In the genomic region with DNA sequence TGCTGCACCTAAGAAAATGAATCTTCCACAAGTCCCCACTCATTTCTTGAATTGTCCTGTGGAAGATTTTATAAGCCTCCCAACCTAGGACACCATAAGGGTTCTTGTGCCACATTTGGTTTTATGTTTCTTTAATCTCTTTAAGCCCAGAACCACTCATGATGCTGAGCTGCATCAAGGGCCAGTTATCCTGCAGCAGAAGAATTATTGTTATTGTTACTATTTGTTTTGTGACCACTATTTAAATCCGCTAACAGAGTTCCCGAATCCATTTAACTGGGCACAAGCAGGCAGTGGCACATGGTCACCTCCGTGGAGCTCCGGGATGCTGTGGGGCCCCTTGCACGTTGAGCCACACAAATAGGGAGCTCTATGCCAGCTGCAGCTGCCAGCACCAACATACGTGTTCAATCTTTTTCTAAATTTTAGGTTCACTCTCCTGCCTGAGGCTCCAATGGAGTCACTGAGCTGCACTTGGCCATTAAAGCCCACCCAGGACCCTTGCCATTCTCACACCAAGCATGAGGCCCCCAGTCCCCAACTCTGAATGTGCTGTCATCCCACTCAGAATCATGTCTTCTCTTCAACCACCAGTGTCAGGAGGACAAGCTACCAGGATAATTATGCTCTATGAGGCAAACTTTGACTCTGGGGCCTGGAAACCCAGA, we compare ENCODE assay signal across 1 cellular context.
TF ChIP-seq lines count a peak whose summit lies in the region.

No MANE protein-coding gene starts in this region.

TF ChIP-seq in K562, 482 proteins besides CTCF, POLR2A, EP300 and RAD21 (continued from another document and continues in another):
- TF ChIP-seq, protein P1, sequence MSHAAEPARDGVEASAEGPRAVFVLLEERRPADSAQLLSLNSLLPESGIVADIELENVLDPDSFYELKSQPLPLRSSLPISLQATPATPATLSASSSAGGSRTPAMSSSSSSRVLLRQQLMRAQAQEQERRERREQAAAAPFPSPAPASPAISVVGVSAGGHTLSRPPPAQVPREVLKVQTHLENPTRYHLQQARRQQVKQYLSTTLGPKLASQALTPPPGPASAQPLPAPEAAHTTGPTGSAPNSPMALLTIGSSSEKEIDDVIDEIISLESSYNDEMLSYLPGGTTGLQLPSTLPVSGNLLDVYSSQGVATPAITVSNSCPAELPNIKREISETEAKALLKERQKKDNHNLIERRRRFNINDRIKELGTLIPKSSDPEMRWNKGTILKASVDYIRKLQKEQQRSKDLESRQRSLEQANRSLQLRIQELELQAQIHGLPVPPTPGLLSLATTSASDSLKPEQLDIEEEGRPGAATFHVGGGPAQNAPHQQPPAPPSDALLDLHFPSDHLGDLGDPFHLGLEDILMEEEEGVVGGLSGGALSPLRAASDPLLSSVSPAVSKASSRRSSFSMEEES (CRISPR knock-in tag; IDR thresholded peaks at IDR 0.05), result no peak
- peak; percentile 29; the same call in 1 of the 2 replicates for TF ChIP-seq ZBTB7A (IDR thresholded peaks at IDR 0.05; ENCODE audit: borderline replicate concordance, control insufficient read depth, low read depth, low read length)
- TF ChIP-seq, protein P2, sequence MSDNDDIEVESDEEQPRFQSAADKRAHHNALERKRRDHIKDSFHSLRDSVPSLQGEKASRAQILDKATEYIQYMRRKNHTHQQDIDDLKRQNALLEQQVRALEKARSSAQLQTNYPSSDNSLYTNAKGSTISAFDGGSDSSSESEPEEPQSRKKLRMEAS (CRISPR knock-in tag; IDR thresholded peaks at IDR 0.05), result peak; percentile 48
- TF ChIP-seq, protein P3, sequence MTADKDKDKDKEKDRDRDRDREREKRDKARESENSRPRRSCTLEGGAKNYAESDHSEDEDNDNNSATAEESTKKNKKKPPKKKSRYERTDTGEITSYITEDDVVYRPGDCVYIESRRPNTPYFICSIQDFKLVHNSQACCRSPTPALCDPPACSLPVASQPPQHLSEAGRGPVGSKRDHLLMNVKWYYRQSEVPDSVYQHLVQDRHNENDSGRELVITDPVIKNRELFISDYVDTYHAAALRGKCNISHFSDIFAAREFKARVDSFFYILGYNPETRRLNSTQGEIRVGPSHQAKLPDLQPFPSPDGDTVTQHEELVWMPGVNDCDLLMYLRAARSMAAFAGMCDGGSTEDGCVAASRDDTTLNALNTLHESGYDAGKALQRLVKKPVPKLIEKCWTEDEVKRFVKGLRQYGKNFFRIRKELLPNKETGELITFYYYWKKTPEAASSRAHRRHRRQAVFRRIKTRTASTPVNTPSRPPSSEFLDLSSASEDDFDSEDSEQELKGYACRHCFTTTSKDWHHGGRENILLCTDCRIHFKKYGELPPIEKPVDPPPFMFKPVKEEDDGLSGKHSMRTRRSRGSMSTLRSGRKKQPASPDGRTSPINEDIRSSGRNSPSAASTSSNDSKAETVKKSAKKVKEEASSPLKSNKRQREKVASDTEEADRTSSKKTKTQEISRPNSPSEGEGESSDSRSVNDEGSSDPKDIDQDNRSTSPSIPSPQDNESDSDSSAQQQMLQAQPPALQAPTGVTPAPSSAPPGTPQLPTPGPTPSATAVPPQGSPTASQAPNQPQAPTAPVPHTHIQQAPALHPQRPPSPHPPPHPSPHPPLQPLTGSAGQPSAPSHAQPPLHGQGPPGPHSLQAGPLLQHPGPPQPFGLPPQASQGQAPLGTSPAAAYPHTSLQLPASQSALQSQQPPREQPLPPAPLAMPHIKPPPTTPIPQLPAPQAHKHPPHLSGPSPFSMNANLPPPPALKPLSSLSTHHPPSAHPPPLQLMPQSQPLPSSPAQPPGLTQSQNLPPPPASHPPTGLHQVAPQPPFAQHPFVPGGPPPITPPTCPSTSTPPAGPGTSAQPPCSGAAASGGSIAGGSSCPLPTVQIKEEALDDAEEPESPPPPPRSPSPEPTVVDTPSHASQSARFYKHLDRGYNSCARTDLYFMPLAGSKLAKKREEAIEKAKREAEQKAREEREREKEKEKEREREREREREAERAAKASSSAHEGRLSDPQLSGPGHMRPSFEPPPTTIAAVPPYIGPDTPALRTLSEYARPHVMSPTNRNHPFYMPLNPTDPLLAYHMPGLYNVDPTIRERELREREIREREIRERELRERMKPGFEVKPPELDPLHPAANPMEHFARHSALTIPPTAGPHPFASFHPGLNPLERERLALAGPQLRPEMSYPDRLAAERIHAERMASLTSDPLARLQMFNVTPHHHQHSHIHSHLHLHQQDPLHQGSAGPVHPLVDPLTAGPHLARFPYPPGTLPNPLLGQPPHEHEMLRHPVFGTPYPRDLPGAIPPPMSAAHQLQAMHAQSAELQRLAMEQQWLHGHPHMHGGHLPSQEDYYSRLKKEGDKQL (CRISPR knock-in tag; IDR thresholded peaks at IDR 0.05; ENCODE audit: borderline replicate concordance), result no peak
- TF ChIP-seq HDGF (IDR thresholded peaks at IDR 0.05), result no peak
- no peak for TF ChIP-seq RBBP5 (IDR thresholded peaks at IDR 0.05; ENCODE audit: borderline replicate concordance, insufficient read depth, low read length, poor library complexity, severe bottlenecking)
- TF ChIP-seq ZKSCAN1 (IDR thresholded peaks at IDR 0.05; ENCODE audit: low read depth, low read length), result no peak
- no peak for TF ChIP-seq DNMT1 (IDR thresholded peaks at IDR 0.05)
- TF ChIP-seq CEBPG (CRISPR knock-in tag; IDR thresholded peaks at IDR 0.05), result no peak
- TF ChIP-seq CEBPG (tag; conservative IDR thresholded peaks at IDR 0.05 in 1 of 2, IDR thresholded peaks at IDR 0.05 in 1 of 2), result no peak
- no peak for TF ChIP-seq KDM4B (IDR thresholded peaks at IDR 0.05; ENCODE audit: borderline replicate concordance in 2 of 2, low read depth in 1 of 2)
- TF ChIP-seq, protein P4, sequence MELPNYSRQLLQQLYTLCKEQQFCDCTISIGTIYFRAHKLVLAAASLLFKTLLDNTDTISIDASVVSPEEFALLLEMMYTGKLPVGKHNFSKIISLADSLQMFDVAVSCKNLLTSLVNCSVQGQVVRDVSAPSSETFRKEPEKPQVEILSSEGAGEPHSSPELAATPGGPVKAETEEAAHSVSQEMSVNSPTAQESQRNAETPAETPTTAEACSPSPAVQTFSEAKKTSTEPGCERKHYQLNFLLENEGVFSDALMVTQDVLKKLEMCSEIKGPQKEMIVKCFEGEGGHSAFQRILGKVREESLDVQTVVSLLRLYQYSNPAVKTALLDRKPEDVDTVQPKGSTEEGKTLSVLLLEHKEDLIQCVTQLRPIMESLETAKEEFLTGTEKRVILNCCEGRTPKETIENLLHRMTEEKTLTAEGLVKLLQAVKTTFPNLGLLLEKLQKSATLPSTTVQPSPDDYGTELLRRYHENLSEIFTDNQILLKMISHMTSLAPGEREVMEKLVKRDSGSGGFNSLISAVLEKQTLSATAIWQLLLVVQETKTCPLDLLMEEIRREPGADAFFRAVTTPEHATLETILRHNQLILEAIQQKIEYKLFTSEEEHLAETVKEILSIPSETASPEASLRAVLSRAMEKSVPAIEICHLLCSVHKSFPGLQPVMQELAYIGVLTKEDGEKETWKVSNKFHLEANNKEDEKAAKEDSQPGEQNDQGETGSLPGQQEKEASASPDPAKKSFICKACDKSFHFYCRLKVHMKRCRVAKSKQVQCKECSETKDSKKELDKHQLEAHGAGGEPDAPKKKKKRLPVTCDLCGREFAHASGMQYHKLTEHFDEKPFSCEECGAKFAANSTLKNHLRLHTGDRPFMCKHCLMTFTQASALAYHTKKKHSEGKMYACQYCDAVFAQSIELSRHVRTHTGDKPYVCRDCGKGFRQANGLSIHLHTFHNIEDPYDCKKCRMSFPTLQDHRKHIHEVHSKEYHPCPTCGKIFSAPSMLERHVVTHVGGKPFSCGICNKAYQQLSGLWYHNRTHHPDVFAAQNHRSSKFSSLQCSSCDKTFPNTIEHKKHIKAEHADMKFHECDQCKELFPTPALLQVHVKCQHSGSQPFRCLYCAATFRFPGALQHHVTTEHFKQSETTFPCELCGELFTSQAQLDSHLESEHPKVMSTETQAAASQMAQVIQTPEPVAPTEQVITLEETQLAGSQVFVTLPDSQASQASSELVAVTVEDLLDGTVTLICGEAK (IDR thresholded peaks at IDR 0.05), result no peak
- TF ChIP-seq, protein P4 (CRISPR knock-in tag; IDR thresholded peaks at IDR 0.05), result 0 out of 2 replicates have a peak, but pooled peaks have one; percentile 2
- TF ChIP-seq, protein P5, sequence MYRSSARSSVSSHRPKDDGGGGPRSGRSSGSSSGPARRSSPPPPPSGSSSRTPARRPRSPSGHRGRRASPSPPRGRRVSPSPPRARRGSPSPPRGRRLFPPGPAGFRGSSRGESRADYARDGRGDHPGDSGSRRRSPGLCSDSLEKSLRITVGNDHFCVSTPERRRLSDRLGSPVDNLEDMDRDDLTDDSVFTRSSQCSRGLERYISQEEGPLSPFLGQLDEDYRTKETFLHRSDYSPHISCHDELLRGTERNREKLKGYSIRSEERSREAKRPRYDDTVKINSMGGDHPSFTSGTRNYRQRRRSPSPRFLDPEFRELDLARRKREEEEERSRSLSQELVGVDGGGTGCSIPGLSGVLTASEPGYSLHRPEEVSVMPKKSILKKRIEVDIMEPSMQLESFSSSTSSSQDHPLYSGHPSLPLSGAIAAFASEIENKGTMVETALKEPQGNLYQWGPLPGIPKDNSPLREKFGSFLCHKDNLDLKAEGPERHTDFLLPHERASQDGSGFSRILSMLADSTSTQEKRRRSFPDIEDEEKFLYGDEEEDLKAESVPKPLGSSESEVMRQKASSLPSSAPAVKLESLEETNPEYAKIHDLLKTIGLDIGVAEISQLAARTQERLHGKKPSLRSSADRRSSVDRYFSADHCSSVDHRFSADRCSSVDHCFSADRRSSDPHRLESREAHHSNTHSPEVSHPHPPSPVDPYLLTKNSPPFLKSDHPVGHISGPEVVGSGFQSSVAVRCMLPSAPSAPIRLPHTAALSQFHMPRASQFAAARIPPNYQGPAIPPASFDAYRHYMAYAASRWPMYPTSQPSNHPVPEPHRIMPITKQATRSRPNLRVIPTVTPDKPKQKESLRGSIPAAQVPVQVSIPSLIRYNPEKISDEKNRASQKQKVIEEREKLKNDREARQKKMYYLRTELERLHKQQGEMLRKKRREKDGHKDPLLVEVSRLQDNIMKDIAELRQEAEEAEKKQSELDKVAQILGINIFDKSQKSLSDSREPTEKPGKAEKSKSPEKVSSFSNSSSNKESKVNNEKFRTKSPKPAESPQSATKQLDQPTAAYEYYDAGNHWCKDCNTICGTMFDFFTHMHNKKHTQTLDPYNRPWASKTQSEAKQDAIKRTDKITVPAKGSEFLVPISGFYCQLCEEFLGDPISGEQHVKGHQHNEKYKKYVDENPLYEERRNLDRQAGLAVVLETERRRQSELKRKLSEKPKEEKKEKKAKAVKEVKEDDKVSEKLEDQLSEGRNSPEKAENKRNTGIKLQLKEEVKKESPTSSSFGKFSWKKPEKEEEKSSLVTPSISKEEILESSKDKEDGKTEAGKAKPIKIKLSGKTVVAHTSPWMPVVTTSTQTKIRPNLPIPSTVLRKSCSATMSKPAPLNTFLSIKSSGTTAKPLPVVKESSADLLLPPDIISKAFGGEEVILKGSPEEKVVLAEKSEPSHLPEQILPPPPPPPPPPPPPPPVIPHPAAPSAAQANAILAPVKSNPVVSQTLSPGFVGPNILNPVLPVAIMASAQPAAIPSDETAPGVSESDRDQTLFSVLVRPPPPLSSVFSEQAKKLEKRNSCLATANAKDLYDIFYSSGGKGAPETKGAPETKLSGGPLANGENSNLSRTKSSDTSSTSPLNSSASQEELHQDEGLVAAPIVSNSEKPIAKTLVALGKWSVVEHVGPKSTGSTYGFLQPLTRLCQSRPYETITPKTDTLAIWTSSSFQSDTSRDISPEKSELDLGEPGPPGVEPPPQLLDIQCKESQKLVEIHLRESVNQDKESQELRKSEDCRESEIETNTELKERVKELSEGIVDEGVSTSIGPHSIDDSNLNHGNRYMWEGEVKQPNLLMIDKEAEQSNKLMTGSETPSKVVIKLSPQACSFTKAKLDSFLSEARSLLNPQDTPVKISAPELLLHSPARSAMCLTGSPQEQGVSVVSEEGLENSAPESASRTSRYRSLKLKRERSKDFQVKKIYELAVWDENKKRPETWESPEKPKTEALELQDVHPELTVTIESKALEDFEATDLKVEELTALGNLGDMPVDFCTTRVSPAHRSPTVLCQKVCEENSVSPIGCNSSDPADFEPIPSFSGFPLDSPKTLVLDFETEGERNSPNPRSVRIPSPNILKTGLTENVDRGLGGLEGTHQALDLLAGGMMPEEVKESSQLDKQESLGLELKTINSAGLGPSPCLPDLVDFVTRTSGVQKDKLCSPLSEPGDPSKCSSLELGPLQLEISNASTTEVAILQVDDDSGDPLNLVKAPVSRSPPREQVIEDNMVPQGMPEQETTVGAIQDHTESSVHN (IDR thresholded peaks at IDR 0.05; ENCODE audit: borderline replicate concordance in 1 of 2, low read depth in 1 of 2), result no peak
- TF ChIP-seq JUN (IDR thresholded peaks at IDR 0.05; ENCODE audit: borderline replicate concordance, low read depth, low read length), result no peak
- TF ChIP-seq JUN (CRISPR knock-in tag; IDR thresholded peaks at IDR 0.05; ENCODE audit: borderline replicate concordance), result peak; percentile 59; the same call in 1 of the 2 replicates
- TF ChIP-seq, protein P6, sequence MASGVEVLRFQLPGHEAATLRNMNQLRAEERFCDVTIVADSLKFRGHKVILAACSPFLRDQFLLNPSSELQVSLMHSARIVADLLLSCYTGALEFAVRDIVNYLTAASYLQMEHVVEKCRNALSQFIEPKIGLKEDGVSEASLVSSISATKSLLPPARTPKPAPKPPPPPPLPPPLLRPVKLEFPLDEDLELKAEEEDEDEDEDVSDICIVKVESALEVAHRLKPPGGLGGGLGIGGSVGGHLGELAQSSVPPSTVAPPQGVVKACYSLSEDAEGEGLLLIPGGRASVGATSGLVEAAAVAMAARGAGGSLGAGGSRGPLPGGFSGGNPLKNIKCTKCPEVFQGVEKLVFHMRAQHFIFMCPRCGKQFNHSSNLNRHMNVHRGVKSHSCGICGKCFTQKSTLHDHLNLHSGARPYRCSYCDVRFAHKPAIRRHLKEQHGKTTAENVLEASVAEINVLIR (CRISPR knock-in tag; IDR thresholded peaks at IDR 0.05), result no peak
- TF ChIP-seq DDX20 (tag; IDR thresholded peaks at IDR 0.05; ENCODE audit: low read depth), result no peak
- no peak for TF ChIP-seq ZSCAN29 (IDR thresholded peaks at IDR 0.05)
- TF ChIP-seq HIVEP1 (CRISPR knock-in tag; IDR thresholded peaks at IDR 0.05), result no peak
- TF ChIP-seq KLF1 (tag; IDR thresholded peaks at IDR 0.05), result no peak
- TF ChIP-seq FOXA3 (CRISPR knock-in tag; conservative IDR thresholded peaks at IDR 0.05 in 1 of 2, IDR thresholded peaks at IDR 0.05 in 1 of 2), result 0 out of 4 replicates have a peak, but pooled peaks of 1 of the 2 experiments have one; percentile 47
